8 cellular contexts compared by ENCODE assay signal in the genomic region with DNA sequence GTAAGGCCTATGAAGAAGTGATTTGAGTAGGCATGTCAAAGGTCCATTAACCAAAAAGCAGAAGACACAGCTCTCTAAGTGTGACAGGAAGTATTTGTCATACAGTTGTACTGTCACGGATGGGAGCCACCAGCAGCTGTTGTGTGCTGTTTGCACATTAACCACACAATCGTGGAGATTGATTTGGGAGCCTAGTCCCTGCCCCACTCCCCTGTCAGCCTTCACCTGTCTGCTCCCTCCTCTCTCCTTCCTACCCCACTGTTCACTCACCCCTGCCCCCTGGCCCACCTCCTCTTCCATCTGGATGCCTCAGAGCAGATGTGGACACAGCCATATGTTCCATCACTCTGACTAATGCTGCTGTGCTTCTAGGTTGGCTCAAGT.
DNase-seq lines count a peak whose midpoint lies in the region; ATAC-seq and TF ChIP-seq lines count a peak whose summit lies in the region.

No MANE protein-coding gene starts in this region.

- no peaks in the 10 kb centered on the region for H3K36me3 ChIP-seq in Peyer's patch
- no peaks in the 10 kb centered on the region for H3K36me3 ChIP-seq in mammary epithelial cell (ENCODE audit: insufficient read depth, low read length)

- no peak for TF ChIP-seq POLR2A in Peyer's patch (IDR thresholded peaks at IDR 0.05)

- DNase-seq in DMS53 treated with DMSO at 0.1 percent for 48 hours (lab: John Stamatoyannopoulos, UW; ENCODE audit: unreplicated experiment), result peak; percentile 68
- DNase-seq in Peyer's patch, result peak in 2 of 3 donors; percentile 73 to 79
- no peak for DNase-seq in cardiac septum (ENCODE audit: low spot score)
- DNase-seq in D341Med (ENCODE audit: low spot score), result no peak
- no peak for DNase-seq in mammary epithelial cell
- no peak for DNase-seq in NCI-H748 treated with DMSO at 0.1 percent for 48 hours (lab: John Stamatoyannopoulos, UW)

- CTCF ChIA-PET in mammary epithelial cell (lab: Charles Lee; ENCODE audit: low non-redundant PET), result no interaction called here

- H3K9me3 ChIP-seq in Peyer's patch, result no peaks in the 10 kb centered on the region
- no peaks in the 10 kb centered on the region for H3K9me3 ChIP-seq in mammary epithelial cell (replicated peaks; ENCODE audit: insufficient read depth, low read length)

- TF ChIP-seq CTCF in Peyer's patch (IDR thresholded peaks at IDR 0.05) (no peak), mammary epithelial cell (conservative IDR thresholded peaks at IDR 0.05 in 1 of 2, IDR thresholded peaks at IDR 0.05 in 1 of 2; ENCODE audit: extremely low read depth in 1 of 2, insufficient read depth in 1 of 2, low read depth in 1 of 2, low read length in 2 of 2) (no peak)

- BruUV-seq in mammary epithelial cell (replicated peaks; lab: Mats Ljungman, UMichigan), result no TSS peak

- WGBS in mammary epithelial cell (ENCODE audit: low coverage, missing lambda C conversion rate), result 46% methylated on average over 2 of the region's 2 CpGs

- dilution Hi-C loops in mammary epithelial cell (cut with HindIII; ENCODE audit: low sequenced_read_pairs), result no loop called here

- no peaks in the 10 kb centered on the region for H3K79me2 ChIP-seq in mammary epithelial cell (ENCODE audit: insufficient read depth, low read length)

- H2AFZ ChIP-seq in mammary epithelial cell (ENCODE audit: low read depth, low read length), result no peak overlapping the region

- H3K4me1 ChIP-seq in Peyer's patch (peaks cover 0 to 18% (median 0%) of the 10 kb centered on the region in 4 donors), mammary epithelial cell (ENCODE audit: insufficient read depth, low read length) (no peaks in the 10 kb centered on the region)

- H3K4me2 ChIP-seq in mammary epithelial cell (ENCODE audit: insufficient read depth, low read depth, low read length), result no peak overlapping the region

- H3K27ac ChIP-seq in Peyer's patch, result peak overlapping the region in 2 of 4 donors; percentile 54 to 77
- H3K27ac ChIP-seq in mammary epithelial cell (ENCODE audit: insufficient read depth, low read depth, low read length), result no peak overlapping the region

- intact Hi-C loops in cardiac septum (cut with DNase I), result loop anchor here (10.0 kb wide), 1 partner anchor 862 kb away; no protein-coding TSS in a partner anchor
- intact Hi-C loops in mammary epithelial cell (cut with micrococcal nuclease), result loop anchor here (10.0 kb wide), 1 partner anchor 528 kb away; no protein-coding TSS in a partner anchor

- ATAC-seq in GM19328 (IDR thresholded peaks at IDR 0.05; ENCODE audit: unreplicated experiment) (peak; percentile 61), HG03139 (IDR thresholded peaks at IDR 0.05; ENCODE audit: unreplicated experiment) (peak; percentile 57)

- H4K20me1 ChIP-seq in mammary epithelial cell (ENCODE audit: insufficient read depth, low read length), result no peaks in the 10 kb centered on the region

- H3K27me3 ChIP-seq in Peyer's patch (no peaks in the 10 kb centered on the region), mammary epithelial cell (ENCODE audit: insufficient read depth, low read length) (peaks cover 26% of the 10 kb centered on the region)

- H3K9ac ChIP-seq in mammary epithelial cell (ENCODE audit: insufficient read depth, low read length), result no peak overlapping the region

- H3K4me3 ChIP-seq in Peyer's patch (no peak overlapping the region), mammary epithelial cell (replicated peaks in 1 of 3; ENCODE audit: insufficient read depth in 1 of 3, low read depth in 2 of 3, low read length in 3 of 3) (no peak overlapping the region)

- in situ Hi-C loops in mammary epithelial cell (cut with MboI; ENCODE audit: low sequenced_read_pairs in 2 of 2), result no loop called here

Comparison
In these comparisons a context has a peak if more than half of its experiments do, and no peak if none do; other contexts are left out.
1. DNase-seq: peak in DMS53 treated with DMSO at 0.1 percent for 48 hours (single experiment) and Peyer's patch (2 of 3); none in cardiac septum (single experiment), D341Med (single experiment), mammary epithelial cell (single experiment) and NCI-H748 treated with DMSO at 0.1 percent for 48 hours (single experiment).